In genomic region chr15:98760112-98760826, GRCh38 we compare ENCODE assay signal across 17 cellular contexts.
DNase-seq lines count a peak whose midpoint lies in the region; ATAC-seq and TF ChIP-seq lines count a peak whose summit lies in the region.
"Had no signal": no experiment of that assay in that cellular context is flagged by ENCODE, and none has a peak within 500 bp of the region (broad histone marks: within the 10 kb centered on the region; RNA-seq: fewer than 3 reads in every experiment).

No MANE protein-coding gene starts in this region.

- H3K27ac ChIP-seq in foreskin keratinocyte, result peak overlapping the region; percentile 30
- H3K27ac ChIP-seq: uterus had no signal

- no peaks in the 10 kb centered on the region for H3K9me3 Mint-ChIP-seq in stimulated activated naive B cell treated with anti-CD40 and anti-IgM and Interleukin-4, amounts not matched to agents 10 μg/mL and 1 μg/mL and 100 μg/mL, for 72 hours
- H3K9me3 Mint-ChIP-seq: activated B cell treated with CpG ODN at 0.5 μM for 24 hours; activated naive CD4-positive, alpha-beta T cell treated with anti-CD3 and anti-CD28 coated beads for 36 hours; memory B cell had no signal

- H3K4me1 Mint-ChIP-seq in stimulated activated naive B cell treated with anti-CD40 and anti-IgM and Interleukin-4, amounts not matched to agents 10 μg/mL and 1 μg/mL and 100 μg/mL, for 72 hours, result peaks cover 0 to 3% of the 10 kb centered on the region in 2 donors
- H3K4me1 Mint-ChIP-seq: activated B cell treated with CpG ODN at 0.5 μM for 24 hours had no signal

- peaks cover 20% of the 10 kb centered on the region for H3K4me1 ChIP-seq in foreskin keratinocyte

- DNase-seq in LNCaP clone FGC (ENCODE audit: low read depth) (peak; percentile 50), NCI-H345 treated with DMSO at 0.1 percent for 48 hours (lab: John Stamatoyannopoulos, UW; ENCODE audit: unreplicated experiment) (peak; percentile 6), foreskin keratinocyte (peak; percentile 55 to 79), HuH-7 (ENCODE audit: low spot score) (no peak), MV-4-11 (lab: John Stamatoyannopoulos, UW) (no peak)
- DNase-seq in stimulated activated naive B cell treated with anti-CD40 and anti-IgM and Interleukin-4, amounts not matched to agents 10 μg/mL and 1 μg/mL and 100 μg/mL, for 72 hours, result no peak
- DNase-seq in activated naive CD4-positive, alpha-beta T cell treated with Interleukin-2 at 50 U/mL for 16 hours, result no peak
- no peak for DNase-seq in activated effector memory CD4-positive, alpha-beta T cell treated with anti-CD3 and anti-CD28 coated beads, Interleukin-2, amount 50 U/mL, for 16 hours
- DNase-seq: activated B cell treated with CpG ODN at 0.5 μM for 24 hours; activated naive CD4-positive, alpha-beta T cell treated with anti-CD3 and anti-CD28 coated beads for 36 hours; effector memory CD4-positive, alpha-beta T cell; foreskin fibroblast; MM.1S; NCI-H526; stimulated activated CD4-positive, alpha-beta T cell treated with anti-CD3 and anti-CD28 coated beads, Interleukin-4, amount 100 ng/mL, for 4 hours; uterus had no signal

- no peaks in the 10 kb centered on the region for H3K36me3 Mint-ChIP-seq in stimulated activated naive B cell treated with anti-CD40 and anti-IgM and Interleukin-4, amounts not matched to agents 10 μg/mL and 1 μg/mL and 100 μg/mL, for 72 hours

- no peak for TF ChIP-seq CTCF in LNCaP clone FGC (IDR thresholded peaks at IDR 0.05; ENCODE audit: control insufficient read depth, extremely low read depth, insufficient read depth)
- TF ChIP-seq CTCF in foreskin keratinocyte (conservative IDR thresholded peaks at IDR 0.05), result no peak

- peak; percentile 87 for ATAC-seq in foreskin keratinocyte
- ATAC-seq in stimulated activated naive B cell treated with anti-CD40 and anti-IgM and Interleukin-4, amounts not matched to agents 10 μg/mL and 1 μg/mL and 100 μg/mL, for 72 hours (replicated peaks), result no peak

- no peak overlapping the region for H3K4me3 ChIP-seq in LNCaP clone FGC (ENCODE audit: low read depth, low read length)
- H3K4me3 ChIP-seq: uterus had no signal

- H3K27ac Mint-ChIP-seq in stimulated activated naive B cell treated with anti-CD40 and anti-IgM and Interleukin-4, amounts not matched to agents 10 μg/mL and 1 μg/mL and 100 μg/mL, for 72 hours, result peak overlapping the region; percentile 83
- H3K27ac Mint-ChIP-seq: activated B cell treated with CpG ODN at 0.5 μM for 24 hours; activated naive CD4-positive, alpha-beta T cell treated with anti-CD3 and anti-CD28 coated beads for 36 hours; memory B cell had no signal

- H3K27me3 ChIP-seq in foreskin keratinocyte, result no peaks in the 10 kb centered on the region
- H3K27me3 ChIP-seq: uterus had no signal

- no peak overlapping the region for H3K4me3 Mint-ChIP-seq in stimulated activated naive B cell treated with anti-CD40 and anti-IgM and Interleukin-4, amounts not matched to agents 10 μg/mL and 1 μg/mL and 100 μg/mL, for 72 hours
- H3K4me3 Mint-ChIP-seq: activated B cell treated with CpG ODN at 0.5 μM for 24 hours; activated naive CD4-positive, alpha-beta T cell treated with anti-CD3 and anti-CD28 coated beads for 36 hours; memory B cell had no signal

- no peaks in the 10 kb centered on the region for H3K27me3 Mint-ChIP-seq in stimulated activated naive B cell treated with anti-CD40 and anti-IgM and Interleukin-4, amounts not matched to agents 10 μg/mL and 1 μg/mL and 100 μg/mL, for 72 hours
- H3K27me3 Mint-ChIP-seq: activated B cell treated with CpG ODN at 0.5 μM for 24 hours, memory B cell had no signal

Comparison
In these comparisons a context has a peak if more than half of its experiments do, and no peak if none do; other contexts are left out.
1. DNase-seq: peak in LNCaP clone FGC (single experiment), NCI-H345 treated with DMSO at 0.1 percent for 48 hours (single experiment) and foreskin keratinocyte (2 of 2); none in stimulated activated naive B cell treated with anti-CD40 and anti-IgM and Interleukin-4, amounts not matched to agents 10 μg/mL and 1 μg/mL and 100 μg/mL, for 72 hours (single experiment), HuH-7 (single experiment), MV-4-11 (single experiment), activated naive CD4-positive, alpha-beta T cell treated with Interleukin-2 at 50 U/mL for 16 hours (single experiment) and activated effector memory CD4-positive, alpha-beta T cell treated with anti-CD3 and anti-CD28 coated beads, Interleukin-2, amount 50 U/mL, for 16 hours (single experiment).